Comparison of ENCODE assay signal across 11 cellular contexts in genomic region chr18:3401669-3402620, GRCh38. TPM values are rescaled to one million over a fixed set of nuclear protein-coding genes. Genes with fewer than 3 reads are reported as not detected.
DNase-seq lines count a peak whose midpoint lies in the region; ATAC-seq and TF ChIP-seq lines count a peak whose summit lies in the region.
"Had no signal": no experiment of that assay in that cellular context is flagged by ENCODE, and none has a peak within 500 bp of the region (broad histone marks: within the 10 kb centered on the region; RNA-seq: fewer than 3 reads in every experiment).

No MANE protein-coding gene starts in this region.

- H2BK15ac ChIP-seq in neuronal stem cell (ENCODE audit: low read length) = no peak overlapping the region

- no CpG with 5 or more reads among the region's 5 CpGs for WGBS in neuronal stem cell (ENCODE audit: extremely low coverage in 2 of 2, insufficient read length in 2 of 2, insufficient replicate concordance in 1 of 2), 2 donors

- peak; percentile 66 for DNase-seq in GM13976 (ENCODE audit: low spot score)
- DNase-seq in Panc1 (ENCODE audit: low read depth, low spot score) = no peak
- DNase-seq in HuH-7 (ENCODE audit: low spot score) = no peak
- DNase-seq in activated CD4-positive, alpha-beta T cell treated with anti-CD3 and anti-CD28 coated beads for 1 hour = no peak
- no peak for DNase-seq in progenitor cell of endocrine pancreas (ENCODE audit: low spot score, unreplicated experiment)
- DNase-seq in neuronal stem cell (ENCODE audit: low spot score) = no peak
- DNase-seq: hypothalamus, NCI-H2029 treated with DMSO at 0.1 percent for 48 hours had no signal

- no TSS peak for BruUV-seq in Panc1 (replicated peaks; lab: Mats Ljungman, UMichigan)

- POLR2A ChIA-PET in Panc1 (lab: Charles Lee) = no interaction called here

- H3K4me1 Mint-ChIP-seq in progenitor cell of endocrine pancreas (ENCODE audit: low read depth) = peaks cover 10% of the 10 kb centered on the region

- H3K18ac ChIP-seq in neuronal stem cell (ENCODE audit: low read length) = no peak overlapping the region

- no peaks in the 10 kb centered on the region for H3K27me3 ChIP-seq in Panc1 (ENCODE audit: control insufficient read depth, insufficient read depth, low read length)
- no peaks in the 10 kb centered on the region for H3K27me3 ChIP-seq in neuronal stem cell (ENCODE audit: control insufficient read depth in 3 of 3, insufficient read depth in 3 of 3, low read depth in 1 of 3, low read length in 3 of 3)

- H3K36me3 ChIP-seq in Panc1 (ENCODE audit: control insufficient read depth, insufficient read depth, low read length) (no peaks in the 10 kb centered on the region), neuronal stem cell (replicated peaks in 1 of 2; ENCODE audit: control insufficient read depth in 2 of 2, insufficient read depth in 2 of 2, low read length in 2 of 2) (no peaks in the 10 kb centered on the region)

- no peak overlapping the region for H3K4ac ChIP-seq in neuronal stem cell (ENCODE audit: low read length)

- no peak overlapping the region for H2AFZ ChIP-seq in neuronal stem cell (ENCODE audit: low read length)

- no peaks in the 10 kb centered on the region for H3K79me1 ChIP-seq in neuronal stem cell (ENCODE audit: low read depth, low read length)

- H3K4me1 ChIP-seq in Panc1 (ENCODE audit: control insufficient read depth, insufficient read depth, low read length) (peaks cover 5% of the 10 kb centered on the region), neuronal stem cell (ENCODE audit: control insufficient read depth in 2 of 2, insufficient read depth in 1 of 2, low read depth in 1 of 2, low read length in 2 of 2) (no peaks in the 10 kb centered on the region)

- TF ChIP-seq CTCF in GM13976 (IDR thresholded peaks at IDR 0.05; ENCODE audit: borderline replicate concordance, control extremely low read depth, extremely low read depth, insufficient read depth, missing control alignments) (no peak), Panc1 (IDR thresholded peaks at IDR 0.05) (no peak), progenitor cell of endocrine pancreas (IDR thresholded peaks at IDR 0.05; ENCODE audit: unreplicated experiment) (no peak)

- CTCF ChIA-PET in Panc1 (lab: Charles Lee) = no interaction called here

- H3K14ac ChIP-seq in neuronal stem cell (ENCODE audit: low read length) = no peak overlapping the region

- no peak overlapping the region for H3K23ac ChIP-seq in neuronal stem cell (ENCODE audit: low read depth, low read length, poor library complexity)

- peaks cover 14% of the 10 kb centered on the region for H3K9me3 Mint-ChIP-seq in progenitor cell of endocrine pancreas (ENCODE audit: low read depth)

- H3K9me3 ChIP-seq in Panc1 (ENCODE audit: control insufficient read depth, insufficient read depth, low read depth, low read length) (no peaks in the 10 kb centered on the region), neuronal stem cell (replicated peaks in 1 of 2; ENCODE audit: control insufficient read depth in 2 of 2, insufficient read depth in 1 of 2, low read depth in 1 of 2, low read length in 2 of 2) (peaks cover 0 to 2% of the 10 kb centered on the region in 2 donors)

- no peak overlapping the region for H3K4me3 Mint-ChIP-seq in progenitor cell of endocrine pancreas (ENCODE audit: low read depth)

- no peak overlapping the region for H2AK5ac ChIP-seq in neuronal stem cell (ENCODE audit: low read depth, low read length)

- H3K27ac Mint-ChIP-seq in progenitor cell of endocrine pancreas = no peak overlapping the region
- H3K27ac Mint-ChIP-seq: naive thymus-derived CD4-positive, alpha-beta T cell had no signal

- no peak overlapping the region for H3K4me2 ChIP-seq in neuronal stem cell (ENCODE audit: insufficient read depth, low read length, poor library complexity, severe bottlenecking)

- no peak overlapping the region for H4K8ac ChIP-seq in neuronal stem cell (ENCODE audit: low read depth, low read length)

- H3K27ac ChIP-seq in Panc1 (ENCODE audit: low read length) = peak overlapping the region; percentile 80; the same call in 1 of the 2 replicates
- H3K27ac ChIP-seq in neuronal stem cell (replicated peaks; ENCODE audit: low read length) = no peak overlapping the region

- no peaks in the 10 kb centered on the region for H3K27me3 Mint-ChIP-seq in progenitor cell of endocrine pancreas
- H3K27me3 Mint-ChIP-seq: naive thymus-derived CD4-positive, alpha-beta T cell had no signal

- in situ Hi-C loops in GM13976 (cut with MboI; ENCODE audit: low sequenced_read_pairs, unreplicated experiment) (no loop called here), Panc1 (cut with HindIII; ENCODE audit: low pct_unique_long_range_greater_than_20kb, low sequenced_read_pairs) (no loop called here)

- intact Hi-C loops in Panc1 (cut with micrococcal nuclease; ENCODE audit: unreplicated experiment) = no loop called here

- H3K36me3 Mint-ChIP-seq in progenitor cell of endocrine pancreas (ENCODE audit: insufficient read depth) = peaks cover 2% of the 10 kb centered on the region

- no peak overlapping the region for H2BK5ac ChIP-seq in neuronal stem cell (ENCODE audit: low read length)

- ATAC-seq in GM19468 (IDR thresholded peaks at IDR 0.05; ENCODE audit: extremely low read depth, unreplicated experiment) (peak; percentile 78), HG03060 (IDR thresholded peaks at IDR 0.05; ENCODE audit: low read depth, unreplicated experiment) (peak; percentile 91), Panc1 (no peak)

- no peak overlapping the region for H2BK12ac ChIP-seq in neuronal stem cell (ENCODE audit: low read length)

- H4K91ac ChIP-seq in neuronal stem cell (ENCODE audit: low read depth, low read length, poor library complexity) = no peak overlapping the region

- H2BK120ac ChIP-seq in neuronal stem cell (ENCODE audit: low read depth, low read length) = no peak overlapping the region

- H3K4me3 ChIP-seq in Panc1 (ENCODE audit: low read depth in 2 of 2, low read length in 2 of 2) (no peak overlapping the region), neuronal stem cell (ENCODE audit: low read length in 2 of 2) (no peak overlapping the region)

- no peak overlapping the region for H3K9ac ChIP-seq in neuronal stem cell (ENCODE audit: low read depth, low read length, poor library complexity)

RNA-seq across cellular contexts. Expression of gene TGIF1, which starts 48.0 kb away (rescaled TPM):
- total RNA-seq in Panc1 (2021; ENCODE audit: unreplicated experiment) (171 TPM), progenitor cell of endocrine pancreas (111 and 112 TPM in 2 replicates)
- 131 TPM for polyA plus RNA-seq in Panc1 (2012; ENCODE audit: insufficient read length)
- polyA plus RNA-seq in neuronal stem cell (2013, experiment 1 of 2) = 85.8 TPM
- polyA plus RNA-seq in neuronal stem cell (2013, experiment 2 of 2) = 86.4 TPM
